ENCODE assay signal across 8 cellular contexts in the genomic region with DNA sequence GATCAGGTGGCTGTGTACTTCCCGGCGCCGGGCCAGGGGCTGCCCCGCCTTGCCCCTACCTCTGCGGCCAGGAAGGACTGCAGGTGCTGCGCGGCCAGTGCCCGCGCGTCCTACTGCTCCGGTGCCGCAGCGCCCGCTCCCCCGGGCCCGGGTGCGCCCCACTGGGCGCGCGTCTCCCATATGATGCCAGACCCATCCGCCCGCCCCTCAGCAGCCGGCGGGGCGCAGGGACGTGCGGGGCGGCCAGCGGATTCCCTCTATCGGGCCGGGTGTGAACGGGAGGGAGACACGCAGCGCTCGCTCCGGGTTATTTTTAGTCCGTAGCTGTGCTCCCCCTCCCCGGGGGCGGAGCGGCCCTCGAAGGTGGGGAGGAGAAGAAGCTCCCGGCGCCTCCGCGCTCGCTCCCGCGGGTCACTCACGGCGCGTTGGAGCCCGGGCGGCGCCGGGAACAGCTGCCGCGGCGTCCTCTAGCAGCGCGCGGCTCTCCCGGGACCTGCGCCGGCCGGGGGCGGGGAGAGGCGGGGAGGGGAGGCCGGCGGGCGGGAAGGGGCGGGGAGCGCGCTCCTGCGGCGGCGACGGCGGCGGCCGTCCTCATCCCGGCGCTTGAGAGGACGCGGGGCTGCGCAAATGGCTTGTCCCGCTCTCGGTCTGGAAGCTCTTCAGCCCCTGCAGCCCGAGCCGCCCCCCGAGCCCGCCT.
DNase-seq lines count a peak whose midpoint lies in the region; ATAC-seq and TF ChIP-seq lines count a peak whose summit lies in the region.

No MANE protein-coding gene starts in this region.

- H3K4me3 Mint-ChIP-seq in CD14-positive monocyte: peak overlapping the region; percentile 87 to 99

- no peak overlapping the region for H3K27ac Mint-ChIP-seq in CD14-positive monocyte

- TF ChIP-seq POLR2A in Peyer's patch (IDR thresholded peaks at IDR 0.05) (no peak), uterus (IDR thresholded peaks at IDR 0.05) (peak in 1 of 2 donors; percentile 12)

- TF ChIP-seq CTCF in CD14-positive monocyte (IDR thresholded peaks at IDR 0.05) (no peak), Peyer's patch (IDR thresholded peaks at IDR 0.05) (no peak), epithelial cell of proximal tubule (conservative IDR thresholded peaks at IDR 0.05; ENCODE audit: low read depth, low read length) (no peak), uterus (IDR thresholded peaks at IDR 0.05) (no peak)

- H3K4me1 Mint-ChIP-seq in CD14-positive monocyte: peaks cover 17% of the 10 kb centered on the region

- peak overlapping the region; percentile 37 to 79 (median 58) for H3K4me3 ChIP-seq in Peyer's patch
- H3K4me3 ChIP-seq in epithelial cell of proximal tubule (ENCODE audit: low read depth, low read length): peak overlapping the region; percentile 78
- peak overlapping the region; percentile 51 to 54 for H3K4me3 ChIP-seq in uterus

- H3K4me1 ChIP-seq in Peyer's patch: peaks cover 0 to 7% (median 0%) of the 10 kb centered on the region in 4 donors
- no peaks in the 10 kb centered on the region for H3K4me1 ChIP-seq in uterus

- H3K36me3 ChIP-seq in Peyer's patch (no peaks in the 10 kb centered on the region), uterus (no peaks in the 10 kb centered on the region)

- ATAC-seq in HG02678 (IDR thresholded peaks at IDR 0.05; ENCODE audit: unreplicated experiment) (no peak), GM19324 (IDR thresholded peaks at IDR 0.05; ENCODE audit: low FRiP score, unreplicated experiment) (no peak)

- H3K27ac ChIP-seq in Peyer's patch (peak overlapping the region in 3 of 4 donors; percentile 36 to 75 (median 63)), uterus (peak overlapping the region; percentile 31 to 43)

- H3K27me3 ChIP-seq in Peyer's patch: no peaks in the 10 kb centered on the region
- H3K27me3 ChIP-seq in uterus: no peaks in the 10 kb centered on the region

- intact Hi-C loops in CD14-positive monocyte (cut with micrococcal nuclease): no loop called here
- intact Hi-C loops in uterus (cut with DNase I; ENCODE audit: low total_unique reads): no loop called here

- H3K36me3 Mint-ChIP-seq in CD14-positive monocyte: peaks cover 0 to 3% of the 10 kb centered on the region in 2 donors

- H3K9me3 ChIP-seq in Peyer's patch: no peaks in the 10 kb centered on the region
- H3K9me3 ChIP-seq in uterus: no peaks in the 10 kb centered on the region

- H3K27me3 Mint-ChIP-seq in CD14-positive monocyte (ENCODE audit: low read depth in 3 of 3): peaks cover 46 to 71% (median 63%) of the 10 kb centered on the region in 3 donors

- peaks cover 0 to 12% (median 3%) of the 10 kb centered on the region in 7 donors for H3K9me3 Mint-ChIP-seq in CD14-positive monocyte

- DNase-seq in CD14-positive monocyte (ENCODE audit: low spot score) (no peak), HS-27A (ENCODE audit: low read depth) (peak; percentile 30), Peyer's patch (peak in 2 of 3 donors; percentile 64 to 79), epithelial cell of proximal tubule (ENCODE audit: low read depth) (no peak), midbrain (lab: John Stamatoyannopoulos, UW) (peak; percentile 87), uterus (peak in 1 of 2 donors; percentile 41)

Comparison
In these comparisons a context has a peak if more than half of its experiments do, and no peak if none do; other contexts are left out.
1. DNase-seq: peak in HS-27A (single experiment), Peyer's patch (2 of 3) and midbrain (single experiment); none in CD14-positive monocyte (single experiment) and epithelial cell of proximal tubule (single experiment).
2. Peak in every context shown above with its lines, with median percentiles within 50 percentile points of each other: H3K4me3 ChIP-seq.